Comparison of ENCODE assay signal across 12 cellular contexts in genomic region chr9:36164989-36165388, GRCh38. TPM values are rescaled to one million over a fixed set of nuclear protein-coding genes. Genes with fewer than 3 reads are reported as not detected.
DNase-seq lines count a peak whose midpoint lies in the region; ATAC-seq, FAIRE-seq and TF ChIP-seq lines count a peak whose summit lies in the region.
"Had no signal": no experiment of that assay in that cellular context is flagged by ENCODE, and none has a peak within 500 bp of the region (broad histone marks: within the 10 kb centered on the region; RNA-seq: fewer than 3 reads in every experiment).

No MANE protein-coding gene starts in this region.

- TF ChIP-seq CTCF in A673 (conservative IDR thresholded peaks at IDR 0.05; ENCODE audit: low read depth, low read length): no peak

- WGBS in GM23248 (ENCODE audit: low coverage in 1 of 2, low lambda C conversion rate in 2 of 2, missing lambda C conversion rate in 2 of 2), 2 experiments: 54 to 58% methylated on average over 3 of the region's 3 CpGs

- no peaks in the 10 kb centered on the region for H3K27me3 Mint-ChIP-seq in T-cell

- H3K4me3 ChIP-seq in GM23248 (no peak overlapping the region), skeletal muscle tissue (ENCODE audit: low read length in 3 of 3) (no peak overlapping the region), A673 (ENCODE audit: low read depth, low read length, poor library complexity, severe bottlenecking) (no peak overlapping the region)

- peaks cover 35% of the 10 kb centered on the region; the same call in 1 of the 2 replicates for H3F3A ChIP-seq in GM23248 (ENCODE audit: insufficient read depth)

- peaks cover 17% of the 10 kb centered on the region for H3K36me3 Mint-ChIP-seq in T-cell

- no peak for TF ChIP-seq POLR2A in GM12891 (IDR thresholded peaks at IDR 0.05; ENCODE audit: low read depth, low read length)

- no peaks in the 10 kb centered on the region for H4K20me1 ChIP-seq in GM23248 (ENCODE audit: insufficient read depth)

- intact Hi-C loops in A673 (cut with micrococcal nuclease; ENCODE audit: unreplicated experiment): loop anchor here (5.0 kb wide), 2 partner anchors 158 to 213 kb away; no protein-coding TSS in a partner anchor

- no TSS peak for BruUV-seq in A673 (replicated peaks; lab: Mats Ljungman, UMichigan)

- no peak overlapping the region for H2AFZ ChIP-seq in GM23248

- H3K4me3 Mint-ChIP-seq in T-cell: peak overlapping the region in 2 of 3 donors; percentile 21 to 67

- CTCF ChIA-PET in T-cell (lab: Charles Lee) (interaction anchor here (0.6 to 7.6 kb wide), 6 partner anchors 9 to 91 kb away, joined by 3 to 87 read pairs (median 6); no protein-coding TSS in a partner anchor), A673 (lab: Charles Lee) (interaction anchor here (0.7 to 1.1 kb wide), 4 partner anchors 10 to 375 kb away, joined by 3 to 9 read pairs (median 4); no protein-coding TSS in a partner anchor)

- H3K9ac ChIP-seq in GM23248 (no peak overlapping the region), skeletal muscle tissue (ENCODE audit: low read depth in 1 of 3, low read length in 3 of 3) (peak overlapping the region in 1 of 3 donors; percentile 6)

- H3K9me3 ChIP-seq in GM23248 (ENCODE audit: low read depth) (no peaks in the 10 kb centered on the region), skeletal muscle tissue (ENCODE audit: control insufficient read depth in 3 of 3, low read length in 3 of 3) (no peaks in the 10 kb centered on the region), A673 (ENCODE audit: low read depth, low read length, poor library complexity, severe bottlenecking) (no peaks in the 10 kb centered on the region)

- no peak for FAIRE-seq in GM12891 (lab: Jason Lieb, UNC)

- DNase-seq in GM23248: peak; percentile 17
- no peak for DNase-seq in T-cell
- no peak for DNase-seq in A673 (ENCODE audit: low spot score)
- DNase-seq in GM12891 (ENCODE audit: insufficient read length, low spot score): no peak
- DNase-seq: activated CD8-positive, alpha-beta memory T cell treated with anti-CD3 and anti-CD28 coated beads, Interleukin-2, amount 50 U/mL, for 48 hours; brain microvascular endothelial cell; DMS153; KG1; NCI-H1930 had no signal

- in situ Hi-C loops in GM23248 (cut with MboI): no loop called here

- ATAC-seq in T-cell (replicated peaks in 1 of 4): no peak
- ATAC-seq in GM18502 (IDR thresholded peaks at IDR 0.05; ENCODE audit: poor library complexity, unreplicated experiment): no peak

- no peaks in the 10 kb centered on the region for H3K9me2 ChIP-seq in GM23248 (ENCODE audit: insufficient read depth)

- POLR2A ChIA-PET in T-cell (lab: Charles Lee) (no interaction called here), A673 (lab: Charles Lee; ENCODE audit: low non-redundant PET) (no interaction called here)

- H3K4me1 ChIP-seq in GM23248 (ENCODE audit: insufficient read depth): peaks cover 42% of the 10 kb centered on the region
- H3K4me1 ChIP-seq in skeletal muscle tissue (ENCODE audit: control insufficient read depth in 3 of 3, insufficient read depth in 3 of 3, low read length in 3 of 3): peaks cover 5 to 16% (median 14%) of the 10 kb centered on the region in 3 donors
- H3K4me1 ChIP-seq in A673 (ENCODE audit: insufficient read depth, low read length, poor library complexity, severe bottlenecking): peaks cover 6% of the 10 kb centered on the region

- H3K27ac ChIP-seq in GM23248: peak overlapping the region; percentile 34; the same call in 1 of the 2 replicates
- peak overlapping the region; percentile 73 for H3K27ac ChIP-seq in layer of hippocampus (ENCODE audit: low read depth, low read length)
- H3K27ac ChIP-seq in skeletal muscle tissue (ENCODE audit: low read depth, low read length): peak overlapping the region; percentile 79
- no peak overlapping the region for H3K27ac ChIP-seq in A673 (ENCODE audit: low read depth, low read length, poor library complexity, severe bottlenecking)
- H3K27ac ChIP-seq: brain microvascular endothelial cell had no signal

- no peaks in the 10 kb centered on the region for H3K79me2 ChIP-seq in GM23248 (ENCODE audit: insufficient read depth)

- H3K9me3 Mint-ChIP-seq in T-cell: no peaks in the 10 kb centered on the region

- peak overlapping the region in 1 of 2 donors; percentile 46 for H3K27ac Mint-ChIP-seq in T-cell

- peaks cover 8 to 31% (median 17%) of the 10 kb centered on the region in 3 donors for H3K4me1 Mint-ChIP-seq in T-cell

- H3K36me3 ChIP-seq in GM23248 (ENCODE audit: low read depth): no peaks in the 10 kb centered on the region
- H3K36me3 ChIP-seq in skeletal muscle tissue (ENCODE audit: control insufficient read depth in 3 of 3, insufficient read depth in 3 of 3, low read length in 3 of 3): no peaks in the 10 kb centered on the region
- no peaks in the 10 kb centered on the region for H3K36me3 ChIP-seq in A673 (ENCODE audit: insufficient read depth, low read length, poor library complexity, severe bottlenecking)
- H3K36me3 ChIP-seq: brain microvascular endothelial cell had no signal

- no peaks in the 10 kb centered on the region for H3K27me3 ChIP-seq in GM23248 (replicated peaks; ENCODE audit: insufficient read depth)
- no peaks in the 10 kb centered on the region for H3K27me3 ChIP-seq in layer of hippocampus (ENCODE audit: control insufficient read depth, insufficient read depth, low read length)
- peaks cover 7 to 18% (median 14%) of the 10 kb centered on the region in 3 donors for H3K27me3 ChIP-seq in skeletal muscle tissue (ENCODE audit: control insufficient read depth in 3 of 3, insufficient read depth in 3 of 3, low read length in 3 of 3)
- H3K27me3 ChIP-seq in A673 (replicated peaks; ENCODE audit: insufficient read depth, low read depth, low read length, poor library complexity): no peaks in the 10 kb centered on the region
- H3K27me3 ChIP-seq: brain microvascular endothelial cell had no signal

- no peak overlapping the region for H3K4me2 ChIP-seq in GM23248 (ENCODE audit: unreplicated experiment)

TF ChIP-seq in GM12891, 5 proteins besides CTCF, POLR2A, EP300 and RAD21:
- TF ChIP-seq POU2F2 (IDR thresholded peaks at IDR 0.05; ENCODE audit: low read depth, low read length) (no peak), POLR2AphosphoS5 (IDR thresholded peaks at IDR 0.05; ENCODE audit: low read depth, low read length) (no peak), SPI1 (IDR thresholded peaks at IDR 0.05; ENCODE audit: low read depth, low read length) (no peak), PAX5 (IDR thresholded peaks at IDR 0.05; ENCODE audit: insufficient read depth, low read length, severe bottlenecking) (no peak), TAF1 (IDR thresholded peaks at IDR 0.05; ENCODE audit: low read depth, low read length) (no peak)
TF ChIP-seq in GM12891: peak in this region for 0.

RNA-seq across cellular contexts. Expression of gene CCIN, which starts 4.2 kb away (rescaled TPM):
- total RNA-seq in GM23248 (2014; rRNA removed; shearing (Covaris generic)): 0.51 and 2.8 TPM in 2 replicates
- polyA plus RNA-seq in GM23248 (2016; fragmentation: Nextera tagmentation; extraction: Ambion mirVana): 1.4 and 2.5 TPM in 2 replicates
- total RNA-seq in T-cell (under 1 TPM in 3 of 5 donors, not detected in 2; 0.13 to 0.84 (median 0.68) TPM), skeletal muscle tissue (1.0 TPM), A673 (2021) (not detected in 2 replicates)
- polyA plus RNA-seq in GM12891 (2012; ENCODE audit: low read depth, missing spikeins): not detected

RNA-seq across cellular contexts. Expression of gene CLTA, which starts 25.7 kb away (rescaled TPM):
- 230 and 240 TPM in 2 replicates for total RNA-seq in GM23248 (2014; rRNA removed; shearing (Covaris generic))
- 218 and 229 TPM in 2 replicates for polyA plus RNA-seq in GM23248 (2016; fragmentation: Nextera tagmentation; extraction: Ambion mirVana)
- total RNA-seq in T-cell (10 to 100 TPM; 40.2 to 79.0 (median 70.0) TPM), skeletal muscle tissue (114 TPM), A673 (2021) (195 and 226 TPM in 2 replicates)
- polyA plus RNA-seq in GM12891 (2012; ENCODE audit: low read depth, missing spikeins): 161 TPM

RNA-seq across cellular contexts. Expression of gene GLIPR2, which starts 28.5 kb away (rescaled TPM):
- total RNA-seq in GM23248 (2014; rRNA removed; shearing (Covaris generic)): 27.5 and 32.9 TPM in 2 replicates
- polyA plus RNA-seq in GM23248 (2016; fragmentation: Nextera tagmentation; extraction: Ambion mirVana): 43.4 and 47.5 TPM in 2 replicates
- 10 to 100 TPM; 25.6 to 37.8 (median 28.7) TPM for total RNA-seq in T-cell
- 69.4 TPM for total RNA-seq in skeletal muscle tissue
- total RNA-seq in A673 (2021): 5.0 and 6.9 TPM in 2 replicates
- polyA plus RNA-seq in GM12891 (2012; ENCODE audit: low read depth, missing spikeins): 2.3 TPM
